In genomic region chr4:185165605-185166063, GRCh38 we compare ENCODE assay signal across 8 cellular contexts. TPM values are rescaled to one million over a fixed set of nuclear protein-coding genes. Genes with fewer than 3 reads are reported as not detected.
DNase-seq lines count a peak whose midpoint lies in the region; ATAC-seq, FAIRE-seq and TF ChIP-seq lines count a peak whose summit lies in the region.

No MANE protein-coding gene starts in this region.

- DNase-seq in activated CD8-positive, alpha-beta memory T cell treated with anti-CD3 and anti-CD28 coated beads, Interleukin-2, amount 10 ng/mL, durations not matched to agents 7 days and 5 days, result no peak
- DNase-seq in activated CD8-positive, alpha-beta memory T cell treated with anti-CD3 and anti-CD28 coated beads, Interleukin-2, amount 50 U/mL, for 48 hours, result no peak
- DNase-seq in HFFc6 (peak; percentile 25), NCI-H524 treated with DMSO at 0.1 percent for 48 hours (lab: John Stamatoyannopoulos, UW) (peak; percentile 18), right cardiac atrium (no peak), kidney (no peak), adrenal gland (no peak), NCI-H1105 (lab: John Stamatoyannopoulos, UW) (no peak)

- H3K36me3 Mint-ChIP-seq in activated CD8-positive, alpha-beta memory T cell treated with anti-CD3 and anti-CD28 coated beads, Interleukin-2, amount 10 ng/mL, durations not matched to agents 7 days and 5 days, result peaks cover 48% of the 10 kb centered on the region
- peaks cover 19% of the 10 kb centered on the region for H3K36me3 Mint-ChIP-seq in HFFc6 (ENCODE audit: low read depth)

- H3K27me3 ChIP-seq in right cardiac atrium (ENCODE audit: control insufficient read depth, insufficient read depth), result no peaks in the 10 kb centered on the region
- no peaks in the 10 kb centered on the region for H3K27me3 ChIP-seq in adrenal gland

- H3K27ac ChIP-seq in right cardiac atrium (ENCODE audit: low read length) (no peak overlapping the region), kidney (ENCODE audit: low read depth in 2 of 2, low read length in 2 of 2) (no peak overlapping the region), adrenal gland (no peak overlapping the region)

- H3K4me1 ChIP-seq in right cardiac atrium (ENCODE audit: control insufficient read depth, insufficient read depth, low read length), result peaks cover 2% of the 10 kb centered on the region
- no peaks in the 10 kb centered on the region for H3K4me1 ChIP-seq in kidney (ENCODE audit: control insufficient read depth in 1 of 2, insufficient read depth in 1 of 2, low read depth in 1 of 2, low read length in 2 of 2)
- H3K4me1 ChIP-seq in adrenal gland (replicated peaks in 1 of 2), result peaks cover 0 to 10% of the 10 kb centered on the region in 2 donors

- no peaks in the 10 kb centered on the region for H3K27me3 Mint-ChIP-seq in activated CD8-positive, alpha-beta memory T cell treated with anti-CD3 and anti-CD28 coated beads, Interleukin-2, amount 10 ng/mL, durations not matched to agents 7 days and 5 days
- no peaks in the 10 kb centered on the region for H3K27me3 Mint-ChIP-seq in HFFc6 (ENCODE audit: insufficient read depth)

- CTCF ChIA-PET in activated CD8-positive, alpha-beta memory T cell treated with anti-CD3 and anti-CD28 coated beads, Interleukin-2, amount 10 ng/mL, durations not matched to agents 7 days and 5 days (lab: Charles Lee), result interaction anchor here (1.6 to 2.5 kb wide), 2 partner anchors 19 to 31 kb away, joined by 4 to 13 read pairs; no protein-coding TSS in a partner anchor

- H3K4me1 Mint-ChIP-seq in activated CD8-positive, alpha-beta memory T cell treated with anti-CD3 and anti-CD28 coated beads, Interleukin-2, amount 10 ng/mL, durations not matched to agents 7 days and 5 days, result peaks cover 12% of the 10 kb centered on the region
- H3K4me1 Mint-ChIP-seq in HFFc6 (ENCODE audit: low read depth), result peaks cover 11% of the 10 kb centered on the region

- intact Hi-C loops in right cardiac atrium (cut with DNase I) (no loop called here), kidney (cut with DNase I) (no loop called here), adrenal gland (cut with DNase I) (no loop called here)

- TF ChIP-seq CTCF in HFFc6 (IDR thresholded peaks at IDR 0.05), result no peak
- no peak for TF ChIP-seq CTCF in kidney (IDR thresholded peaks at IDR 0.05; ENCODE audit: borderline replicate concordance, extremely low read depth, insufficient read depth)
- TF ChIP-seq CTCF in adrenal gland (IDR thresholded peaks at IDR 0.05), result no peak

- no peak for TF ChIP-seq POLR2A in adrenal gland (IDR thresholded peaks at IDR 0.05)

- 33% methylated on average over 2 of the region's 2 CpGs for WGBS in right cardiac atrium
- WGBS in adrenal gland, 4 donors, result 50 to 71% (median 60%) methylated on average over 2 of the region's 2 CpGs

- H3K9me3 Mint-ChIP-seq in activated CD8-positive, alpha-beta memory T cell treated with anti-CD3 and anti-CD28 coated beads, Interleukin-2, amount 10 ng/mL, durations not matched to agents 7 days and 5 days (ENCODE audit: low read depth), result no peaks in the 10 kb centered on the region
- H3K9me3 Mint-ChIP-seq in HFFc6, result no peaks in the 10 kb centered on the region

- H3K4me3 ChIP-seq in right cardiac atrium (ENCODE audit: low read length) (no peak overlapping the region), kidney (ENCODE audit: low read length in 2 of 2) (no peak overlapping the region), adrenal gland (no peak overlapping the region)

- FAIRE-seq in kidney (lab: Jason Lieb, UNC), result no peak

- peak; percentile 80 for ATAC-seq in activated CD8-positive, alpha-beta memory T cell treated with anti-CD3 and anti-CD28 coated beads, Interleukin-2, amount 10 ng/mL, durations not matched to agents 7 days and 5 days
- ATAC-seq in right cardiac atrium, result peak; percentile 40 to 52

- peak overlapping the region; percentile 9 for H3K4me3 Mint-ChIP-seq in activated CD8-positive, alpha-beta memory T cell treated with anti-CD3 and anti-CD28 coated beads, Interleukin-2, amount 10 ng/mL, durations not matched to agents 7 days and 5 days
- no peak overlapping the region for H3K4me3 Mint-ChIP-seq in HFFc6

- H3K36me3 ChIP-seq in kidney (ENCODE audit: control insufficient read depth in 1 of 2, insufficient read depth in 2 of 2, low read length in 2 of 2) (peaks cover 6 to 8% of the 10 kb centered on the region in 2 donors), adrenal gland (replicated peaks in 1 of 2) (peaks cover 0 to 16% of the 10 kb centered on the region in 2 donors)

- H3K9me3 ChIP-seq in right cardiac atrium (ENCODE audit: control insufficient read depth, low read length) (no peaks in the 10 kb centered on the region), kidney (ENCODE audit: control insufficient read depth in 1 of 2, low read length in 2 of 2) (no peaks in the 10 kb centered on the region), adrenal gland (replicated peaks in 1 of 3) (no peaks in the 10 kb centered on the region)

- no peak overlapping the region for H3K9ac ChIP-seq in kidney (ENCODE audit: low read length in 2 of 2)

- H3K27ac Mint-ChIP-seq in activated CD8-positive, alpha-beta memory T cell treated with anti-CD3 and anti-CD28 coated beads, Interleukin-2, amount 10 ng/mL, durations not matched to agents 7 days and 5 days, result peak overlapping the region; percentile 59
- peak overlapping the region; percentile 42 for H3K27ac Mint-ChIP-seq in HFFc6

RNA-seq across cellular contexts. Expression of gene SLC25A4, which starts 22.6 kb away (rescaled TPM):
- 1 to 10 TPM; 5.8 to 6.4 TPM for total RNA-seq in activated CD8-positive, alpha-beta memory T cell treated with anti-CD3 and anti-CD28 coated beads, Interleukin-2, amount 10 ng/mL, durations not matched to agents 7 days and 5 days
- 10 to 100 TPM in 4 of 6 experiments, 1 to 10 TPM in 2; 8.8 to 16.3 (median 10.3) TPM for total RNA-seq in HFFc6 (2021; fragmentation: NEBNext Ultra II Directional; extraction: Animal tissue kit (Norgen Biotek cat#: 25700))
- total RNA-seq in right cardiac atrium, result 1,000 to 10,000 TPM; 1,429 to 1,493 (median 1,458) TPM
- polyA plus RNA-seq in right cardiac atrium, result 1,464 TPM
- 41.2 TPM for total RNA-seq in kidney
- 148 TPM for polyA plus RNA-seq in kidney (ENCODE audit: insufficient read depth, low read depth, low replicate concordance)
- total RNA-seq in adrenal gland, result 10 to 100 TPM; 19.9 to 42.1 (median 31.0) TPM
- 10 to 100 TPM; 14.0 to 35.7 (median 20.5) TPM for polyA plus RNA-seq in adrenal gland

RNA-seq across cellular contexts. Expression of gene CFAP97, which starts 38.2 kb away (rescaled TPM):
- 10 to 100 TPM; 30.8 to 31.8 TPM for total RNA-seq in activated CD8-positive, alpha-beta memory T cell treated with anti-CD3 and anti-CD28 coated beads, Interleukin-2, amount 10 ng/mL, durations not matched to agents 7 days and 5 days
- total RNA-seq in HFFc6 (2021; fragmentation: NEBNext Ultra II Directional; extraction: Animal tissue kit (Norgen Biotek cat#: 25700)), result 10 to 100 TPM; 35.0 to 44.0 (median 41.0) TPM
- 10 to 100 TPM; 16.4 to 26.9 (median 18.4) TPM for total RNA-seq in right cardiac atrium
- polyA plus RNA-seq in right cardiac atrium, result 4.1 TPM
- total RNA-seq in kidney, result 39.4 TPM
- polyA plus RNA-seq in kidney (ENCODE audit: insufficient read depth, low read depth, low replicate concordance), result 8.0 TPM
- total RNA-seq in adrenal gland, result 10 to 100 TPM; 13.6 to 32.8 (median 27.2) TPM
- 10 to 100 TPM in 1 of 3 donors, 1 to 10 TPM in 2; 3.9 to 33.3 (median 5.6) TPM for polyA plus RNA-seq in adrenal gland

RNA-seq across cellular contexts. Expression of gene SNX25, which starts 43.8 kb away (rescaled TPM):
- total RNA-seq in activated CD8-positive, alpha-beta memory T cell treated with anti-CD3 and anti-CD28 coated beads, Interleukin-2, amount 10 ng/mL, durations not matched to agents 7 days and 5 days, result 10 to 100 TPM; 16.2 to 16.9 TPM
- total RNA-seq in HFFc6 (2021; fragmentation: NEBNext Ultra II Directional; extraction: Animal tissue kit (Norgen Biotek cat#: 25700)), result 10 to 100 TPM; 19.4 to 40.2 (median 24.8) TPM
- total RNA-seq in right cardiac atrium (10 to 100 TPM; 16.9 to 19.9 (median 19.6) TPM), kidney (19.4 TPM), adrenal gland (10 to 100 TPM in 7 of 8 donors, 1 to 10 TPM in 1; 9.9 to 29.3 (median 17.4) TPM)
- polyA plus RNA-seq in right cardiac atrium (10.5 TPM), kidney (ENCODE audit: insufficient read depth, low read depth, low replicate concordance) (8.9 TPM), adrenal gland (10 to 100 TPM in 1 of 3 donors, 1 to 10 TPM in 2; 4.7 to 11.0 (median 5.9) TPM)

Comparison
In these comparisons a context has a peak if more than half of its experiments do, and no peak if none do; other contexts are left out.
1. DNase-seq: peak in HFFc6 (single experiment) and NCI-H524 treated with DMSO at 0.1 percent for 48 hours (single experiment); none in activated CD8-positive, alpha-beta memory T cell treated with anti-CD3 and anti-CD28 coated beads, Interleukin-2, amount 10 ng/mL, durations not matched to agents 7 days and 5 days (single experiment), activated CD8-positive, alpha-beta memory T cell treated with anti-CD3 and anti-CD28 coated beads, Interleukin-2, amount 50 U/mL, for 48 hours (single experiment), right cardiac atrium (0 of 3), kidney (single experiment), adrenal gland (0 of 7) and NCI-H1105 (single experiment).
2. RNA of gene SLC25A4, which starts 22.6 kb away (total RNA-seq): 1,429 to 1,493 TPM in right cardiac atrium; 41.2 TPM in kidney (single experiment), 19.9 to 42.1 TPM in adrenal gland, 8.8 to 16.3 TPM in HFFc6 and 5.8 to 6.4 TPM in activated CD8-positive, alpha-beta memory T cell treated with anti-CD3 and anti-CD28 coated beads, Interleukin-2, amount 10 ng/mL, durations not matched to agents 7 days and 5 days; every median in the first group is over 10 times any median in the second.